Comparison of ENCODE assay signal across 2 cellular contexts in the genomic region with DNA sequence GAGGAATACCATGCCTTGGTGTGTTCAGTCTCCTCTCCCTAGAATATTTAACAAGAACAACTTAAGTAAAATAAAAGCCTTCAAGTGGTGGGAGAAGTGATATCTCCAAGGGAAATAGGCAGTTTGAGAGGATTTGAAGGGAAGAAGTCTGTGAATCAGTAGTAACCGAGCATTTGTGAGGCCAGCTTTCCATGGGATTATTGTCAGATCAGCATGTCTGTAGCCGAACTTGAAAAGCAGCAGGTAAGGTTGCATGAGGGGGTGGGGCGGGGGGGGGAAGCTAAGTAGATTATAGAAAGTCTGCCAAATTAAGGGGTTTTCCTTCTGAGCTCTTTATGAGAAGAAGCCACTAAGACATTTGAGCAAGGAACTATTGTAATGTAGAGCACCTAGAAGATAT.
A peak's percentile ranks its signal among the peaks of the same experiment; 100 is the strongest.
TF ChIP-seq lines count a peak whose summit lies in the region.

No MANE protein-coding gene starts in this region.

TF ChIP-seq in HepG2, 621 proteins besides CTCF, POLR2A, EP300 and RAD21 (continued from another document):
- TF ChIP-seq PAX8 (CRISPR knock-in tag; IDR thresholded peaks at IDR 0.05; ENCODE audit: borderline replicate concordance) (no peak), MAFF (IDR thresholded peaks at IDR 0.05; ENCODE audit: low read depth, low read length) (peak; percentile 68; the same call in 1 of the 2 replicates), MAFK (conservative IDR thresholded peaks at IDR 0.05 in 1 of 2, IDR thresholded peaks at IDR 0.05 in 1 of 2; ENCODE audit: low read length in 2 of 2) (peak; percentile 79 to 80)

TF ChIP-seq in H1, 55 proteins besides CTCF, POLR2A, EP300 and RAD21 (continued from another document):
- TF ChIP-seq BRCA1 (IDR thresholded peaks at IDR 0.05; ENCODE audit: low read depth, low read length) (no peak), SIN3A (conservative IDR thresholded peaks at IDR 0.05 in 1 of 2, IDR thresholded peaks at IDR 0.05 in 1 of 2; ENCODE audit: low read depth in 1 of 2, low read length in 2 of 2) (no peak), ZNF274 (IDR thresholded peaks at IDR 0.05; ENCODE audit: borderline replicate concordance, extremely low read depth, low read length) (no peak), JUN (IDR thresholded peaks at IDR 0.05; ENCODE audit: low read depth, low read length) (no peak), TEAD4 (IDR thresholded peaks at IDR 0.05; ENCODE audit: low read depth, low read length) (no peak), GTF2F1 (IDR thresholded peaks at IDR 0.05; ENCODE audit: borderline replicate concordance, low read depth, low read length) (no peak), POU5F1 (IDR thresholded peaks at IDR 0.05; ENCODE audit: low read depth, low read length) (no peak), SIX5 (IDR thresholded peaks at IDR 0.05; ENCODE audit: low read depth, low read length) (no peak), SP4 (IDR thresholded peaks at IDR 0.05; ENCODE audit: low read length) (no peak), CBX5 (IDR thresholded peaks at IDR 0.05; ENCODE audit: low read depth, low read length) (no peak), HDAC2 (IDR thresholded peaks at IDR 0.05; ENCODE audit: borderline replicate concordance in 1 of 2, low read depth in 2 of 2, low read length in 2 of 2) (no peak), EZH2 (IDR thresholded peaks at IDR 0.05; ENCODE audit: low read depth, low read length, severe bottlenecking) (no peak), PHF8 (conservative IDR thresholded peaks at IDR 0.05; ENCODE audit: low read depth, low read length) (no peak), RFX5 (IDR thresholded peaks at IDR 0.05; ENCODE audit: borderline replicate concordance, low read depth, low read length) (no peak), CBX8 (IDR thresholded peaks at IDR 0.05; ENCODE audit: borderline replicate concordance, low read depth, low read length) (no peak), ATF2 (IDR thresholded peaks at IDR 0.05; ENCODE audit: low read length) (no peak), YY1 (IDR thresholded peaks at IDR 0.05; ENCODE audit: low read depth, low read length) (no peak)
- TF ChIP-seq, protein P1, sequence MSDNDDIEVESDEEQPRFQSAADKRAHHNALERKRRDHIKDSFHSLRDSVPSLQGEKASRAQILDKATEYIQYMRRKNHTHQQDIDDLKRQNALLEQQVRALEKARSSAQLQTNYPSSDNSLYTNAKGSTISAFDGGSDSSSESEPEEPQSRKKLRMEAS (IDR thresholded peaks at IDR 0.05), result no peak
TF ChIP-seq in H1: peak in this region for 0.
